In the genomic region with DNA sequence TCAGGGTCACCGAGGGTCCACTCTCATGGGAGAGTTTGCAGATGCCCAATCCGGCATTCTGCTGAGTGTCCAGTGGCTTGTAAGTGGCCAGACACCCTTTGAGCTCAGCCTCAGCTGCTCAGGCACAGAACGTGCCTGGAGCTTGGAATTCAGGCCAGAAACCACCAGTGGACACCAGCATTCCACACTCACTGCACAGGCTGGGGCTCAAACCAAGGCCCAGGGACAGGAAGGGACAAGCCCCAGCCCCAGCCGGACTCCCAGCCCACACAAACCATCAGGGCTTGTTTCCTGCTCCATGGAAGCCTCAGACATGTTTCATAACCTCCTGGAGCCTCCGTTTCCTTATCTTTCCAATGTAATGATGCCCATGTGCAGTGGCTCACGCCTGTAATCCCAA, we compare ENCODE assay signal across 27 cellular contexts. TPM values are rescaled to one million over a fixed set of nuclear protein-coding genes. Genes with fewer than 3 reads are reported as not detected.
A peak's percentile ranks its signal among the peaks of the same experiment; 100 is the strongest.
DNase-seq lines count a peak whose midpoint lies in the region; ATAC-seq and TF ChIP-seq lines count a peak whose summit lies in the region.
"Had no signal": no experiment of that assay in that cellular context is flagged by ENCODE, and none has a peak within 500 bp of the region (broad histone marks: within the 10 kb centered on the region; RNA-seq: fewer than 3 reads in every experiment).

No MANE protein-coding gene starts in this region.

- WGBS in spleen, 5 donors = 61 to 81% (median 73%) methylated on average over 5 to 6 of the region's 6 CpGs

- peak overlapping the region in 1 of 2 donors; percentile 13 for H3K27ac Mint-ChIP-seq in stimulated activated naive CD8-positive, alpha-beta T cell treated with anti-CD3 and anti-CD28 coated beads, Interleukin-15, amount 100 ng/mL, for 72 hours
- H3K27ac Mint-ChIP-seq: activated CD4-positive, alpha-beta T cell treated with anti-CD3 and anti-CD28 coated beads, Interleukin-2, amount 10 ng/mL, durations not matched to agents 24 days and 14 days; activated naive CD4-positive, alpha-beta T cell treated with anti-CD3 and anti-CD28 coated beads, Interleukin-2, amount 50 U/mL, for 24 hours; activated T-helper 1 cell treated with anti-CD3 and anti-CD28 coated beads, Interleukin-12 subunit alpha, Interleukin-12 subunit beta, Interleukin-2, Interleukin-4 antibody, amounts not matched to agents 30 ng/mL and 10 ng/mL and 1 ng/mL, durations not matched to agents 14 hours and 24 hours and 36 hours; CD8-positive, alpha-beta T cell; stimulated activated naive B cell treated with anti-CD40 and anti-IgM and Interleukin-4, amounts not matched to agents 10 μg/mL and 1 μg/mL and 100 μg/mL, for 72 hours; T-helper 2 cell treated with Interferon-gamma antibody and Interleukin-4, amounts not matched to agents 5 μg/mL and 100 μg/mL, for 36 hours had no signal

- H3K9me3 ChIP-seq in spleen = no peaks in the 10 kb centered on the region
- H3K9me3 ChIP-seq: ascending aorta, gastroesophageal sphincter had no signal

- no peak for TF ChIP-seq POLR2A in spleen (IDR thresholded peaks at IDR 0.05)

- no peak overlapping the region for H3K4me3 Mint-ChIP-seq in stimulated activated naive CD8-positive, alpha-beta T cell treated with anti-CD3 and anti-CD28 coated beads, Interleukin-15, amount 100 ng/mL, for 72 hours
- H3K4me3 Mint-ChIP-seq: activated CD4-positive, alpha-beta T cell treated with anti-CD3 and anti-CD28 coated beads, Interleukin-2, amount 10 ng/mL, durations not matched to agents 24 days and 14 days; activated naive CD4-positive, alpha-beta T cell treated with anti-CD3 and anti-CD28 coated beads, Interleukin-2, amount 50 U/mL, for 24 hours; activated T-helper 1 cell treated with anti-CD3 and anti-CD28 coated beads, Interleukin-12 subunit alpha, Interleukin-12 subunit beta, Interleukin-2, Interleukin-4 antibody, amounts not matched to agents 30 ng/mL and 10 ng/mL and 1 ng/mL, durations not matched to agents 14 hours and 24 hours and 36 hours; CD8-positive, alpha-beta T cell; stimulated activated naive B cell treated with anti-CD40 and anti-IgM and Interleukin-4, amounts not matched to agents 10 μg/mL and 1 μg/mL and 100 μg/mL, for 72 hours; T-helper 2 cell treated with Interferon-gamma antibody and Interleukin-4, amounts not matched to agents 5 μg/mL and 100 μg/mL, for 36 hours had no signal

- DNase-seq in RWPE1 (ENCODE audit: low spot score) (no peak), fibroblast of the aortic adventitia (ENCODE audit: low read depth) (peak; percentile 3), spleen (peak; percentile 28), GM13976 (ENCODE audit: low spot score) (no peak)
- no peak for DNase-seq in stimulated activated naive CD8-positive, alpha-beta T cell treated with anti-CD3 and anti-CD28 coated beads, Interleukin-15, amount 100 ng/mL, for 72 hours
- DNase-seq: activated CD4-positive, alpha-beta T cell treated with anti-CD3 and anti-CD28 coated beads, Interleukin-2, amount 10 ng/mL, durations not matched to agents 24 days and 14 days; AML-193; CD8-positive, alpha-beta T cell; DMS53; kidney glomerular epithelial cell; NCI-H146; occipital lobe; small intestine; stimulated activated CD4-positive, alpha-beta T cell treated with anti-CD3 and anti-CD28 coated beads, Interleukin-2, amount 100 ng/mL, for 48 hours; stimulated activated naive B cell treated with anti-CD40 and anti-IgM and Interleukin-4, amounts not matched to agents 10 μg/mL and 1 μg/mL and 100 μg/mL, for 72 hours had no signal

- CTCF ChIA-PET in RWPE1 (lab: Yijun Ruan, JAX) = interaction anchor here (0.6 kb wide), 1 partner anchor 27 kb away, joined by 3 read pairs; no protein-coding TSS in a partner anchor

- in situ Hi-C loops in GM13976 (cut with MboI; ENCODE audit: low sequenced_read_pairs, unreplicated experiment) = no loop called here

- no peaks in the 10 kb centered on the region for H3K9me3 Mint-ChIP-seq in stimulated activated naive CD8-positive, alpha-beta T cell treated with anti-CD3 and anti-CD28 coated beads, Interleukin-15, amount 100 ng/mL, for 72 hours
- H3K9me3 Mint-ChIP-seq: activated CD4-positive, alpha-beta T cell treated with anti-CD3 and anti-CD28 coated beads, Interleukin-2, amount 10 ng/mL, durations not matched to agents 24 days and 14 days; activated naive CD4-positive, alpha-beta T cell treated with anti-CD3 and anti-CD28 coated beads, Interleukin-2, amount 50 U/mL, for 24 hours; activated T-helper 1 cell treated with anti-CD3 and anti-CD28 coated beads, Interleukin-12 subunit alpha, Interleukin-12 subunit beta, Interleukin-2, Interleukin-4 antibody, amounts not matched to agents 30 ng/mL and 10 ng/mL and 1 ng/mL, durations not matched to agents 14 hours and 24 hours and 36 hours; CD8-positive, alpha-beta T cell; stimulated activated naive B cell treated with anti-CD40 and anti-IgM and Interleukin-4, amounts not matched to agents 10 μg/mL and 1 μg/mL and 100 μg/mL, for 72 hours; T-helper 2 cell treated with Interferon-gamma antibody and Interleukin-4, amounts not matched to agents 5 μg/mL and 100 μg/mL, for 36 hours had no signal

- peaks cover 21% of the 10 kb centered on the region for H3K27me3 Mint-ChIP-seq in stimulated activated naive CD8-positive, alpha-beta T cell treated with anti-CD3 and anti-CD28 coated beads, Interleukin-15, amount 100 ng/mL, for 72 hours

- ATAC-seq in stimulated activated naive CD8-positive, alpha-beta T cell treated with anti-CD3 and anti-CD28 coated beads, Interleukin-15, amount 100 ng/mL, for 72 hours = no peak
- ATAC-seq: CD8-positive, alpha-beta T cell; gastroesophageal sphincter; stimulated activated naive B cell treated with anti-CD40 and anti-IgM and Interleukin-4, amounts not matched to agents 10 μg/mL and 1 μg/mL and 100 μg/mL, for 72 hours had no signal

- intact Hi-C loops in spleen (cut with DNase I; ENCODE audit: low total_unique reads) = no loop called here

- H3K27me3 ChIP-seq in spleen (replicated peaks in 1 of 7) = peaks cover 0 to 14% (median 0%) of the 10 kb centered on the region in 7 donors
- H3K27me3 ChIP-seq: ascending aorta had no signal

- H3K36me3 ChIP-seq in spleen = no peaks in the 10 kb centered on the region
- H3K36me3 ChIP-seq: ascending aorta, gastroesophageal sphincter had no signal

- peaks cover 0 to 7% (median 0%) of the 10 kb centered on the region in 6 donors for H3K4me1 ChIP-seq in spleen
- H3K4me1 ChIP-seq: ascending aorta had no signal

- H3K27ac ChIP-seq in RWPE1 = peak overlapping the region; percentile 42
- H3K27ac ChIP-seq in spleen = no peak overlapping the region
- H3K27ac ChIP-seq: ascending aorta, gastroesophageal sphincter, SK-N-MC, VCaP had no signal

- no peak for TF ChIP-seq CTCF in RWPE1 (conservative IDR thresholded peaks at IDR 0.05; ENCODE audit: low read depth)
- no peak for TF ChIP-seq CTCF in fibroblast of the aortic adventitia (IDR thresholded peaks at IDR 0.05; ENCODE audit: insufficient read depth, low read length)
- no peak for TF ChIP-seq CTCF in spleen (IDR thresholded peaks at IDR 0.05 in 8 of 11, conservative IDR thresholded peaks at IDR 0.05 in 3 of 11)
- TF ChIP-seq CTCF in GM13976 (IDR thresholded peaks at IDR 0.05; ENCODE audit: borderline replicate concordance, control extremely low read depth, extremely low read depth, insufficient read depth, missing control alignments) = no peak

- POLR2A ChIA-PET in RWPE1 (lab: Yijun Ruan, JAX; ENCODE audit: low non-redundant PET) = no interaction called here

- no peak overlapping the region for H3K4me3 ChIP-seq in fibroblast of the aortic adventitia (ENCODE audit: low read depth, low read length)
- no peak overlapping the region for H3K4me3 ChIP-seq in spleen
- H3K4me3 ChIP-seq: ascending aorta, gastroesophageal sphincter, SK-N-MC had no signal

- H3K4me1 Mint-ChIP-seq in stimulated activated naive CD8-positive, alpha-beta T cell treated with anti-CD3 and anti-CD28 coated beads, Interleukin-15, amount 100 ng/mL, for 72 hours = peaks cover 6% of the 10 kb centered on the region

RNA-seq across cellular contexts. Expression of a gene that starts 5.0 kb away (rescaled TPM):
- 7.1 and 13.0 TPM in 2 replicates for total RNA-seq in fibroblast of the aortic adventitia (ENCODE audit: low replicate concordance)
- 10 to 100 TPM; 22.7 to 38.7 (median 31.7) TPM for total RNA-seq in spleen
- 10 to 100 TPM in 2 of 3 donors, 1 to 10 TPM in 1; 8.7 to 22.4 (median 12.5) TPM for polyA plus RNA-seq in spleen

RNA-seq across cellular contexts. Expression of a gene that starts 9.0 kb away (rescaled TPM):
- total RNA-seq in fibroblast of the aortic adventitia (ENCODE audit: low replicate concordance) = not detected in 2 replicates
- total RNA-seq in spleen = 1 to 10 TPM in 1 of 7 donors, not detected in 6; 1.2 TPM
- polyA plus RNA-seq in spleen = under 1 TPM in 1 of 3 donors, not detected in 2; 0.16 TPM
- total RNA-seq: activated CD4-positive, alpha-beta T cell treated with anti-CD3 and anti-CD28 coated beads, Interleukin-2, amount 10 ng/mL, durations not matched to agents 24 days and 14 days; activated T-helper 1 cell treated with anti-CD3 and anti-CD28 coated beads, Interleukin-12 subunit alpha, Interleukin-12 subunit beta, Interleukin-2, Interleukin-4 antibody, amounts not matched to agents 30 ng/mL and 10 ng/mL and 1 ng/mL, durations not matched to agents 14 hours and 24 hours and 36 hours; ascending aorta; CD8-positive, alpha-beta T cell; chondrocyte; gastroesophageal sphincter; lung microvascular endothelial cell; RPMI7951 had no signal
- polyA plus RNA-seq: esophagus, small intestine had no signal

RNA-seq across cellular contexts. Expression of a gene that starts 22.3 kb away (rescaled TPM):
- total RNA-seq in fibroblast of the aortic adventitia (ENCODE audit: low replicate concordance) (not detected in 2 replicates), spleen (10 to 100 TPM in 4 of 7 donors, 1 to 10 TPM in 2, not detected in 1; 1.4 to 96.6 (median 24.0) TPM)
- polyA plus RNA-seq in spleen = 1 to 10 TPM in 1 of 3 donors, under 1 TPM in 2; 0.20 to 2.9 (median 0.28) TPM
- total RNA-seq: activated CD4-positive, alpha-beta T cell treated with anti-CD3 and anti-CD28 coated beads, Interleukin-2, amount 10 ng/mL, durations not matched to agents 24 days and 14 days; activated T-helper 1 cell treated with anti-CD3 and anti-CD28 coated beads, Interleukin-12 subunit alpha, Interleukin-12 subunit beta, Interleukin-2, Interleukin-4 antibody, amounts not matched to agents 30 ng/mL and 10 ng/mL and 1 ng/mL, durations not matched to agents 14 hours and 24 hours and 36 hours; ascending aorta; CD8-positive, alpha-beta T cell; chondrocyte; lung microvascular endothelial cell; RPMI7951 had no signal
- polyA plus RNA-seq: esophagus, small intestine, thymus had no signal

RNA-seq across cellular contexts. Expression of a gene that starts 29.2 kb away (rescaled TPM):
- not detected in 2 replicates for total RNA-seq in fibroblast of the aortic adventitia (ENCODE audit: low replicate concordance)
- total RNA-seq in spleen = over 10,000 TPM in 3 of 7 donors, 1,000 to 10,000 TPM in 2, 100 to 1,000 TPM in 2; 283 to 16,395 (median 9,081) TPM
- 1,000 to 10,000 TPM in 1 of 3 donors, 100 to 1,000 TPM in 2; 256 to 5,765 (median 344) TPM for polyA plus RNA-seq in spleen
- total RNA-seq: activated CD4-positive, alpha-beta T cell treated with anti-CD3 and anti-CD28 coated beads, Interleukin-2, amount 10 ng/mL, durations not matched to agents 24 days and 14 days; CD8-positive, alpha-beta T cell; chondrocyte; lung microvascular endothelial cell; RPMI7951 had no signal

RNA-seq across cellular contexts. Expression of a gene that starts 33.0 kb away (rescaled TPM):
- total RNA-seq in fibroblast of the aortic adventitia (ENCODE audit: low replicate concordance) (not detected in 2 replicates), spleen (over 10,000 TPM in 1 of 7 donors, 1,000 to 10,000 TPM in 4, 100 to 1,000 TPM in 2; 276 to 25,333 (median 6,594) TPM)
- polyA plus RNA-seq in spleen = 1,000 to 10,000 TPM in 1 of 3 donors, 100 to 1,000 TPM in 1, 10 to 100 TPM in 1; 77.8 to 2,221 (median 120) TPM
- total RNA-seq: activated CD4-positive, alpha-beta T cell treated with anti-CD3 and anti-CD28 coated beads, Interleukin-2, amount 10 ng/mL, durations not matched to agents 24 days and 14 days; activated T-helper 1 cell treated with anti-CD3 and anti-CD28 coated beads, Interleukin-12 subunit alpha, Interleukin-12 subunit beta, Interleukin-2, Interleukin-4 antibody, amounts not matched to agents 30 ng/mL and 10 ng/mL and 1 ng/mL, durations not matched to agents 14 hours and 24 hours and 36 hours; chondrocyte; lung microvascular endothelial cell; RPMI7951 had no signal

Comparison
In these comparisons a context has a peak if more than half of its experiments do, and no peak if none do; other contexts are left out.
1. DNase-seq: peak in fibroblast of the aortic adventitia (single experiment) and spleen (single experiment); none in RWPE1 (single experiment), stimulated activated naive CD8-positive, alpha-beta T cell treated with anti-CD3 and anti-CD28 coated beads, Interleukin-15, amount 100 ng/mL, for 72 hours (0 of 2) and GM13976 (single experiment).